11 cellular contexts compared by ENCODE assay signal in genomic region chr10:62450905-62451605, GRCh38.
"Had no signal": no experiment of that assay in that cellular context is flagged by ENCODE, and none has a peak within 500 bp of the region (broad histone marks: within the 10 kb centered on the region; RNA-seq: fewer than 3 reads in every experiment).

No MANE protein-coding gene starts in this region.

- H3K27me3 ChIP-seq: brain microvascular endothelial cell, pancreas had no signal

- H3K4me3 Mint-ChIP-seq: activated CD4-positive, alpha-beta T cell treated with anti-CD3 and anti-CD28 coated beads, Interleukin-2, amount 10 ng/mL, durations not matched to agents 7 days and 5 days; activated naive CD8-positive, alpha-beta T cell treated with anti-CD3 and anti-CD28 coated beads for 36 hours; stimulated activated effector memory CD8-positive, alpha-beta T cell treated with anti-CD3 and anti-CD28 coated beads, Interleukin-12 subunit alpha, Interleukin-12 subunit beta, amount 100 ng/mL, for 72 hours; T-helper 17 cell; type B pancreatic cell; WTC11 had no signal

- H3K36me3 Mint-ChIP-seq: activated naive CD8-positive, alpha-beta T cell treated with anti-CD3 and anti-CD28 coated beads for 36 hours; stimulated activated effector memory CD8-positive, alpha-beta T cell treated with anti-CD3 and anti-CD28 coated beads, Interleukin-12 subunit alpha, Interleukin-12 subunit beta, amount 100 ng/mL, for 72 hours; type B pancreatic cell; WTC11 had no signal

- H3K27ac ChIP-seq: brain microvascular endothelial cell, dorsolateral prefrontal cortex, pancreas had no signal

- H3K36me3 ChIP-seq: brain microvascular endothelial cell, pancreas had no signal

- DNase-seq: activated CD4-positive, alpha-beta T cell treated with anti-CD3 and anti-CD28 coated beads, Interleukin-2, amount 10 ng/mL, durations not matched to agents 7 days and 5 days; activated naive CD8-positive, alpha-beta T cell treated with anti-CD3 and anti-CD28 coated beads for 36 hours; brain microvascular endothelial cell; dorsolateral prefrontal cortex; pancreas; substantia nigra; T-helper 17 cell had no signal

- H3K4me1 ChIP-seq: pancreas had no signal

- H3K4me1 Mint-ChIP-seq: activated CD4-positive, alpha-beta T cell treated with anti-CD3 and anti-CD28 coated beads, Interleukin-2, amount 10 ng/mL, durations not matched to agents 7 days and 5 days; activated naive CD8-positive, alpha-beta T cell treated with anti-CD3 and anti-CD28 coated beads for 36 hours; stimulated activated effector memory CD8-positive, alpha-beta T cell treated with anti-CD3 and anti-CD28 coated beads, Interleukin-12 subunit alpha, Interleukin-12 subunit beta, amount 100 ng/mL, for 72 hours had no signal

- H3K9me3 Mint-ChIP-seq: activated CD4-positive, alpha-beta T cell treated with anti-CD3 and anti-CD28 coated beads, Interleukin-2, amount 10 ng/mL, durations not matched to agents 7 days and 5 days; activated naive CD8-positive, alpha-beta T cell treated with anti-CD3 and anti-CD28 coated beads for 36 hours; stimulated activated effector memory CD8-positive, alpha-beta T cell treated with anti-CD3 and anti-CD28 coated beads, Interleukin-12 subunit alpha, Interleukin-12 subunit beta, amount 100 ng/mL, for 72 hours had no signal

- ATAC-seq: esophagus mucosa; stimulated activated effector memory CD8-positive, alpha-beta T cell treated with anti-CD3 and anti-CD28 coated beads, Interleukin-12 subunit alpha, Interleukin-12 subunit beta, amount 100 ng/mL, for 72 hours; T-helper 17 cell had no signal

- H3K27ac Mint-ChIP-seq: activated CD4-positive, alpha-beta T cell treated with anti-CD3 and anti-CD28 coated beads, Interleukin-2, amount 10 ng/mL, durations not matched to agents 7 days and 5 days; activated naive CD8-positive, alpha-beta T cell treated with anti-CD3 and anti-CD28 coated beads for 36 hours; stimulated activated effector memory CD8-positive, alpha-beta T cell treated with anti-CD3 and anti-CD28 coated beads, Interleukin-12 subunit alpha, Interleukin-12 subunit beta, amount 100 ng/mL, for 72 hours; T-helper 17 cell; type B pancreatic cell; WTC11 had no signal

- H3K4me3 ChIP-seq: dorsolateral prefrontal cortex, pancreas had no signal

- H3K9me3 ChIP-seq: pancreas had no signal
